ENCODE assay signal across 18 cellular contexts in the genomic region with DNA sequence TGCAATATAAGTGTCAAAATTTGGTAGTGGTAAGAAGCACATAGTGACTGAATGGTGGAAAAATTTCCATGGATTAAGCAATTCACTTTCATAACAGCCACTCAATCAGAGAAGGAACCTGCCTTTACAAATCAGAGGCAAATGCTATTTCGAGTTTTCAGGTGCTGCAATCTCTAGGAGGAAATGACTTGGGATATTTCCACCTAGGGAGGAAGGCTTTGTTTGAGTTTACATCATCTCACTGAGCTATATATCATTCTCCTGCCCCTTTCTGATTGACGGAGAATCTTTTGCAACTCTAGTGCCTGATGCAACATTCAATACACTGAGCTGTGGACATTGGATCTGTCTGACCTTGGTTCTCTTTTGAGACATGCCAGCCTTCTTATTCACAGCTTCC. TPM values are rescaled to one million over a fixed set of nuclear protein-coding genes. Genes with fewer than 3 reads are reported as not detected.
A peak's percentile ranks its signal among the peaks of the same experiment; 100 is the strongest.
DNase-seq lines count a peak whose midpoint lies in the region; ATAC-seq and TF ChIP-seq lines count a peak whose summit lies in the region.
"Had no signal": no experiment of that assay in that cellular context is flagged by ENCODE, and none has a peak within 500 bp of the region (broad histone marks: within the 10 kb centered on the region; RNA-seq: fewer than 3 reads in every experiment).

No MANE protein-coding gene starts in this region.

- H3K27ac Mint-ChIP-seq in osteocyte (ENCODE audit: unreplicated experiment): peak overlapping the region; percentile 7

- WGBS in smooth muscle cell (ENCODE audit: low lambda C conversion rate): 93% methylated on average over 2 of the region's 2 CpGs

- TF ChIP-seq CTCF in HL-60 (IDR thresholded peaks at IDR 0.05; ENCODE audit: insufficient read depth, low read length) (no peak), osteocyte (IDR thresholded peaks at IDR 0.05) (no peak), smooth muscle cell (IDR thresholded peaks at IDR 0.05; ENCODE audit: borderline replicate concordance, insufficient read depth, poor library complexity, severe bottlenecking) (no peak)

- H3K27me3 Mint-ChIP-seq in osteocyte (ENCODE audit: unreplicated experiment): no peaks in the 10 kb centered on the region

- H3K9me3 Mint-ChIP-seq in osteocyte (ENCODE audit: unreplicated experiment): peaks cover 3% of the 10 kb centered on the region

- H3K9me3 ChIP-seq in HAP-1 (no peaks in the 10 kb centered on the region), smooth muscle cell (replicated peaks; ENCODE audit: low read depth) (no peaks in the 10 kb centered on the region)

- H3K27me3 ChIP-seq in HL-60 (ENCODE audit: insufficient read depth, poor library complexity, severe bottlenecking): no peaks in the 10 kb centered on the region
- no peaks in the 10 kb centered on the region for H3K27me3 ChIP-seq in HAP-1 (ENCODE audit: low read depth)
- no peaks in the 10 kb centered on the region for H3K27me3 ChIP-seq in smooth muscle cell (ENCODE audit: low read depth)
- H3K27me3 ChIP-seq: stomach had no signal

- ATAC-seq in HG02870 (IDR thresholded peaks at IDR 0.05; ENCODE audit: unreplicated experiment): no peak
- ATAC-seq: mucosa of descending colon had no signal

- no peak overlapping the region for H3K4me3 Mint-ChIP-seq in osteocyte (ENCODE audit: unreplicated experiment)

- no peak overlapping the region for H3K4me2 ChIP-seq in smooth muscle cell

- no peak overlapping the region for H2AFZ ChIP-seq in smooth muscle cell (ENCODE audit: low read depth)
- H2AFZ ChIP-seq: parathyroid adenoma had no signal

- in situ Hi-C loops in HAP-1 (cut with MboI; ENCODE audit: low sequenced_read_pairs): no loop called here

- DNase-seq in HL-60 (ENCODE audit: low read depth in 1 of 2, low spot score in 1 of 2) (peak; percentile 41 to 48), SKM-1 (lab: John Stamatoyannopoulos, UW; ENCODE audit: unreplicated experiment) (peak; percentile 45), fibroblast of gingiva (ENCODE audit: low read depth) (peak; percentile 78), osteocyte (ENCODE audit: extremely low spot score, unreplicated experiment) (no peak), HAP-1 (ENCODE audit: low spot score in 2 of 2) (no peak), mucosa of gallbladder (ENCODE audit: low spot score) (no peak), smooth muscle cell (lab: John Stamatoyannopoulos, UW; ENCODE audit: unreplicated experiment) (no peak)
- DNase-seq: activated effector memory CD4-positive, alpha-beta T cell treated with anti-CD3 and anti-CD28 coated beads, Interleukin-2, amount 50 U/mL, for 16 hours; C1 segment of cervical spinal cord; glutamatergic neuron; mucosa of descending colon; NCI-H1105 treated with DMSO at 0.1 percent for 48 hours; stimulated activated CD4-positive, alpha-beta T cell treated with anti-CD3 and anti-CD28 coated beads, Interleukin-15, amount 100 ng/mL, for 24 hours; stomach; T-helper 1 cell had no signal

- H3K36me3 Mint-ChIP-seq in osteocyte (ENCODE audit: unreplicated experiment): peaks cover 3% of the 10 kb centered on the region

- H3K27ac ChIP-seq in HL-60 (replicated peaks) (no peak overlapping the region), smooth muscle cell (ENCODE audit: low read depth) (no peak overlapping the region)
- H3K27ac ChIP-seq: parathyroid adenoma, stomach had no signal

- H4K20me1 ChIP-seq in smooth muscle cell (ENCODE audit: low read depth): no peaks in the 10 kb centered on the region

- H3K4me1 ChIP-seq in HAP-1 (peaks cover 10% of the 10 kb centered on the region), smooth muscle cell (ENCODE audit: low read depth) (peaks cover 7% of the 10 kb centered on the region)

- H3F3A ChIP-seq in smooth muscle cell (ENCODE audit: low read depth): peaks cover 12% of the 10 kb centered on the region

- no peak overlapping the region for H3K4me3 ChIP-seq in HL-60 (replicated peaks; ENCODE audit: insufficient read depth, low read length)
- H3K4me3 ChIP-seq in HAP-1: no peak overlapping the region
- H3K4me3 ChIP-seq in smooth muscle cell: no peak overlapping the region
- H3K4me3 ChIP-seq: mucosa of descending colon, stomach had no signal

- H3K9ac ChIP-seq in smooth muscle cell (ENCODE audit: low read depth): no peak overlapping the region
- H3K9ac ChIP-seq: parathyroid adenoma had no signal

- H3K79me2 ChIP-seq in smooth muscle cell (ENCODE audit: low read depth): no peaks in the 10 kb centered on the region
- H3K79me2 ChIP-seq: parathyroid adenoma had no signal

- H3K36me3 ChIP-seq in HAP-1 (replicated peaks) (no peaks in the 10 kb centered on the region), smooth muscle cell (ENCODE audit: low read depth) (no peaks in the 10 kb centered on the region)
- H3K36me3 ChIP-seq: stomach had no signal

- peaks cover 34% of the 10 kb centered on the region for H3K4me1 Mint-ChIP-seq in osteocyte (ENCODE audit: unreplicated experiment)

RNA-seq across cellular contexts. Expression of a gene that starts 26.3 kb away (rescaled TPM):
- total RNA-seq in osteocyte (not detected in 2 replicates), mucosa of gallbladder (0.75 TPM), smooth muscle cell (not detected in 2 replicates)
- polyA plus RNA-seq in smooth muscle cell: 0.26 TPM in 1 of 2 replicates, not detected in the other
- total RNA-seq: NCI-H460 had no signal

Comparison
In these comparisons a context has a peak if more than half of its experiments do, and no peak if none do; other contexts are left out.
1. DNase-seq: peak in HL-60 (2 of 2), SKM-1 (single experiment) and fibroblast of gingiva (single experiment); none in osteocyte (single experiment), HAP-1 (0 of 2), mucosa of gallbladder (single experiment) and smooth muscle cell (single experiment).